Comparison of ENCODE assay signal across 8 cellular contexts in genomic region chr1:212606734-212607205, GRCh38. TPM values are rescaled to one million over a fixed set of nuclear protein-coding genes. Genes with fewer than 3 reads are reported as not detected.
A peak's percentile ranks its signal among the peaks of the same experiment; 100 is the strongest.
DNase-seq lines count a peak whose midpoint lies in the region; ATAC-seq, FAIRE-seq and TF ChIP-seq lines count a peak whose summit lies in the region.

No MANE protein-coding gene starts in this region.

- peak overlapping the region in 2 of 4 experiments; percentile 22 to 57; a peak in 3 of 7 replicates for H3K9ac ChIP-seq in H1 (replicated peaks in 1 of 4; ENCODE audit: extremely low read depth in 1 of 4, low read depth in 3 of 4, low read length in 3 of 4)

- peak overlapping the region; percentile 90 for H3K4me3 ChIP-seq in A549
- H3K4me3 ChIP-seq in H1 (ENCODE audit: extremely low read depth in 1 of 4, insufficient read depth in 2 of 4, low read depth in 3 of 4, low read length in 4 of 4): peak overlapping the region; percentile 51 to 96 (median 74)
- H3K4me3 ChIP-seq in naive thymus-derived CD4-positive, alpha-beta T cell (ENCODE audit: low read length): peak overlapping the region; percentile 70
- peak overlapping the region in 2 of 3 donors; percentile 61 to 73 for H3K4me3 ChIP-seq in thyroid gland (replicated peaks in 1 of 3)

- peak overlapping the region; percentile 40; the same call in 1 of the 2 replicates for H3K18ac ChIP-seq in H1 (ENCODE audit: extremely low read depth, low read length)

- no peaks in the 10 kb centered on the region for H3K9me3 ChIP-seq in A549
- H3K9me3 ChIP-seq in H1 (ENCODE audit: insufficient read depth in 2 of 2, low read depth in 1 of 2, low read length in 1 of 2): no peaks in the 10 kb centered on the region
- H3K9me3 ChIP-seq in naive thymus-derived CD4-positive, alpha-beta T cell (ENCODE audit: control insufficient read depth in 2 of 3, low read length in 3 of 3): no peaks in the 10 kb centered on the region
- H3K9me3 ChIP-seq in thyroid gland: no peaks in the 10 kb centered on the region

- H2AFZ ChIP-seq in H1 (ENCODE audit: low read length): no peak overlapping the region

- peak overlapping the region; percentile 90 to 98 (median 95) for H3K4me3 Mint-ChIP-seq in naive thymus-derived CD4-positive, alpha-beta T cell

- no peak overlapping the region for H2BK5ac ChIP-seq in H1 (ENCODE audit: low read depth, low read length)

- CTCF ChIA-PET in A549 (lab: Yijun Ruan, JAX) (interaction anchor here (1.0 to 3.1 kb wide), 5 partner anchors 10 to 151 kb away, joined by 3 to 30 read pairs (median 6); no protein-coding TSS in a partner anchor), HEK293T (lab: Yijun Ruan, JAX) (interaction anchor here (0.7 to 1.5 kb wide), 3 partner anchors 21 to 151 kb away, joined by 3 to 7 read pairs (median 3); no protein-coding TSS in a partner anchor), H1 (lab: Charles Lee; ENCODE audit: partially characterized antibody) (interaction anchor here (0.7 to 3.5 kb wide), 6 partner anchors 10 to 309 kb away, joined by 3 to 15 read pairs (median 5); no protein-coding TSS in a partner anchor)
- CTCF ChIA-PET in naive thymus-derived CD4-positive, alpha-beta T cell (lab: Charles Lee): no interaction called here

- H3K27me3 ChIP-seq in H1 (replicated peaks in 1 of 4; ENCODE audit: control insufficient read depth in 3 of 4, extremely low read depth in 1 of 4, insufficient read depth in 3 of 4, low read length in 3 of 4): peaks cover 10 to 38% (median 27%) of the 10 kb centered on the region in 4 experiments
- H3K27me3 ChIP-seq in naive thymus-derived CD4-positive, alpha-beta T cell (ENCODE audit: control insufficient read depth in 2 of 2, insufficient read depth in 2 of 2, low read length in 2 of 2): peaks cover 17 to 26% of the 10 kb centered on the region in 2 donors
- no peaks in the 10 kb centered on the region for H3K27me3 ChIP-seq in thyroid gland

- peaks cover 8% of the 10 kb centered on the region for H3K79me1 ChIP-seq in H1 (ENCODE audit: low read depth, low read length)

- POLR2A ChIA-PET in A549 (lab: Yijun Ruan, JAX) (interaction anchor here (2.6 to 3.0 kb wide), 2 partner anchors 10 to 128 kb away, joined by 67 to 72 read pairs; no protein-coding TSS in a partner anchor), HEK293T (lab: Yijun Ruan, JAX) (interaction anchor here (0.7 to 4.7 kb wide), 6 partner anchors 10 to 128 kb away, joined by 4 to 51 read pairs (median 22); no protein-coding TSS in a partner anchor), H1 (lab: Charles Lee; ENCODE audit: partially characterized antibody) (interaction anchor here (0.5 to 6.4 kb wide), 13 partner anchors 8 to 775 kb away, joined by 3 to 94 read pairs (median 6); partner anchors contain the start of genes NSL1 and TATDN3)
- POLR2A ChIA-PET in naive thymus-derived CD4-positive, alpha-beta T cell (lab: Charles Lee): no interaction called here

- peaks cover 0 to 8% (median 0%) of the 10 kb centered on the region in 5 donors for H3K36me3 Mint-ChIP-seq in naive thymus-derived CD4-positive, alpha-beta T cell

- intact Hi-C loops in naive thymus-derived CD4-positive, alpha-beta T cell (cut with micrococcal nuclease): loop anchor here in 1 of 2 donors (1.0 to 10.0 kb wide), 4 partner anchors 132 to 1348 kb away; partner anchors contain the start of genes DTL, INTS7 and RCOR3
- intact Hi-C loops in thyroid gland (cut with DNase I): loop anchor here (5.0 kb wide), 2 partner anchors 49 to 129 kb away; no protein-coding TSS in a partner anchor

- H4K91ac ChIP-seq in H1 (replicated peaks; ENCODE audit: insufficient read length, low read length): no peak overlapping the region

- no peak for TF ChIP-seq POLR2A in A549 (IDR thresholded peaks at IDR 0.05; ENCODE audit: low read length)
- no peak for TF ChIP-seq POLR2A in H1 (IDR thresholded peaks at IDR 0.05; ENCODE audit: control extremely low read depth in 1 of 2, low read depth in 2 of 2, low read length in 2 of 2)
- peak; percentile 60 to 84 for TF ChIP-seq POLR2A in thyroid gland (IDR thresholded peaks at IDR 0.05)

- H2BK120ac ChIP-seq in H1 (replicated peaks; ENCODE audit: low read depth, low read length): peak overlapping the region; percentile 16

- H2BK12ac ChIP-seq in H1 (ENCODE audit: low read depth, low read length): peak overlapping the region; percentile 52

- ATAC-seq in A549: no peak
- peak; percentile 36 for ATAC-seq in naive thymus-derived CD4-positive, alpha-beta T cell

- peak overlapping the region; percentile 75 to 93; a peak in 5 of 6 replicates for H3K27ac ChIP-seq in A549
- H3K27ac ChIP-seq in H1 (ENCODE audit: low read depth, low read length): no peak overlapping the region
- H3K27ac ChIP-seq in naive thymus-derived CD4-positive, alpha-beta T cell (ENCODE audit: low read depth, low read length): no peak overlapping the region
- peak overlapping the region in 2 of 3 donors; percentile 59 to 95 for H3K27ac ChIP-seq in thyroid gland

- H4K8ac ChIP-seq in H1 (ENCODE audit: extremely low read depth, insufficient read depth, low read length): peak overlapping the region; percentile 71; the same call in 1 of the 2 replicates

- peak overlapping the region in 4 of 9 donors; percentile 28 to 98 (median 82) for H3K27ac Mint-ChIP-seq in naive thymus-derived CD4-positive, alpha-beta T cell

- TF ChIP-seq RAD21 in A549 (conservative IDR thresholded peaks at IDR 0.05 in 1 of 2, IDR thresholded peaks at IDR 0.05 in 1 of 2) (no peak), H1 (IDR thresholded peaks at IDR 0.05 in 1 of 2, conservative IDR thresholded peaks at IDR 0.05 in 1 of 2; ENCODE audit: low read depth in 2 of 2, low read length in 2 of 2) (no peak)

- H3K23ac ChIP-seq in H1 (ENCODE audit: insufficient read length): no peak overlapping the region

- H3K23me2 ChIP-seq in H1 (ENCODE audit: low read depth, low read length): peaks cover 18% of the 10 kb centered on the region

- no peak overlapping the region for H2BK20ac ChIP-seq in H1 (ENCODE audit: low read length)

- peaks cover 61 to 74% (median 69%) of the 10 kb centered on the region in 5 donors for H3K27me3 Mint-ChIP-seq in naive thymus-derived CD4-positive, alpha-beta T cell

- TF ChIP-seq EP300 in A549 (IDR thresholded peaks at IDR 0.05) (no peak), H1 (IDR thresholded peaks at IDR 0.05; ENCODE audit: borderline replicate concordance in 1 of 2, low read depth in 2 of 2, low read length in 2 of 2) (no peak)

- TF ChIP-seq CTCF in A549 (IDR thresholded peaks at IDR 0.05) (no peak), H1 (IDR thresholded peaks at IDR 0.05; ENCODE audit: control extremely low read depth in 1 of 3, insufficient read depth in 1 of 3, low read depth in 1 of 3, low read length in 3 of 3) (no peak), thyroid gland (IDR thresholded peaks at IDR 0.05) (peak in 2 of 6 experiments; percentile 12 to 18)

- no peak overlapping the region for H2AK5ac ChIP-seq in H1 (ENCODE audit: low read depth, low read length)

- H3K9me3 Mint-ChIP-seq in naive thymus-derived CD4-positive, alpha-beta T cell: peaks cover 0 to 2% (median 0%) of the 10 kb centered on the region in 11 donors

- WGBS in A549 (ENCODE audit: missing lambda C conversion rate): 11% methylated on average over 30 of the region's 44 CpGs
- WGBS in H1 (ENCODE audit: extremely low coverage in 1 of 2, insufficient coverage in 1 of 2, insufficient read length in 1 of 2, insufficient replicate concordance in 2 of 2, low coverage in 1 of 2, low lambda C conversion rate in 2 of 2, missing lambda C conversion rate in 1 of 2), 2 experiments: 1% methylated on average over 35 of the region's 44 CpGs; no CpG with 5 or more reads in 1 of the 2 experiments
- 1 to 2% methylated on average over 21 to 35 of the region's 44 CpGs for WGBS in thyroid gland, 2 donors

- peak overlapping the region; percentile 98 for H3K4me2 ChIP-seq in A549
- H3K4me2 ChIP-seq in H1 (ENCODE audit: insufficient read depth in 1 of 2, low read depth in 2 of 2, low read length in 2 of 2): peak overlapping the region; percentile 96 to 97

- DNase-seq in A549 (ENCODE audit: low read depth in 1 of 2, low spot score in 1 of 2): no peak
- DNase-seq in HEK293T (ENCODE audit: extremely low spot score): no peak
- DNase-seq in activated CD4-positive, alpha-beta T cell treated with anti-CD3 and anti-CD28 coated beads, Interleukin-2, amount 50 U/mL, for 48 hours: peak; percentile 46 to 57
- no peak for DNase-seq in H1 (ENCODE audit: low read depth in 1 of 2, low spot score in 2 of 2)
- peak; percentile 36 to 62 (median 56) for DNase-seq in naive thymus-derived CD4-positive, alpha-beta T cell
- DNase-seq in thyroid gland: peak; percentile 81 to 82
- no peak for DNase-seq in HuH-7.5 (ENCODE audit: low spot score)
- DNase-seq in inferior parietal cortex (ENCODE audit: extremely low spot score): no peak

- H4K5ac ChIP-seq in H1 (ENCODE audit: insufficient read length, low read depth, low read length): no peak overlapping the region

- H3K4me1 ChIP-seq in A549: peaks cover 23% of the 10 kb centered on the region; the same call in 2 of the 3 replicates
- H3K4me1 ChIP-seq in H1 (replicated peaks in 1 of 4; ENCODE audit: control insufficient read depth in 3 of 4, insufficient read depth in 4 of 4, low read length in 3 of 4): peaks cover 14 to 33% (median 18%) of the 10 kb centered on the region in 4 experiments
- peaks cover 17 to 23% of the 10 kb centered on the region in 2 donors for H3K4me1 ChIP-seq in naive thymus-derived CD4-positive, alpha-beta T cell (ENCODE audit: control insufficient read depth in 2 of 2, insufficient read depth in 2 of 2, low read length in 2 of 2)
- peaks cover 19 to 37% of the 10 kb centered on the region in 2 donors for H3K4me1 ChIP-seq in thyroid gland

- H3K56ac ChIP-seq in H1 (replicated peaks; ENCODE audit: insufficient read length, low read depth, low read length): no peak overlapping the region

- peaks cover 17 to 46% (median 21%) of the 10 kb centered on the region in 7 donors for H3K4me1 Mint-ChIP-seq in naive thymus-derived CD4-positive, alpha-beta T cell

- FAIRE-seq in A549 (lab: Jason Lieb, UNC): no peak
- FAIRE-seq in H1 (lab: Jason Lieb, UNC): no peak

- H3K79me2 ChIP-seq in H1 (ENCODE audit: control insufficient read depth in 1 of 2, insufficient read depth in 2 of 2, low read length in 2 of 2): peaks cover 0 to 23% of the 10 kb centered on the region in 2 experiments; a peak in 2 of 4 replicates

- H3K36me3 ChIP-seq in H1 (ENCODE audit: control insufficient read depth in 2 of 4, insufficient read depth in 4 of 4, low read length in 3 of 4) (no peaks in the 10 kb centered on the region), thyroid gland (no peaks in the 10 kb centered on the region)
- no peaks in the 10 kb centered on the region for H3K36me3 ChIP-seq in naive thymus-derived CD4-positive, alpha-beta T cell (ENCODE audit: control insufficient read depth in 2 of 3, insufficient read depth in 3 of 3, low read length in 3 of 3)

- 0 out of 2 replicates have a peak overlapping the region, but pooled peaks have one; percentile 14 for H2BK15ac ChIP-seq in H1 (ENCODE audit: low read length)

- H4K20me1 ChIP-seq in H1 (replicated peaks in 1 of 2; ENCODE audit: control insufficient read depth in 1 of 2, insufficient read depth in 2 of 2, low read length in 2 of 2): peaks cover 10 to 12% of the 10 kb centered on the region in 2 experiments

- H3K4ac ChIP-seq in H1 (replicated peaks; ENCODE audit: insufficient read length, low read depth, low read length): no peak overlapping the region

- no peak overlapping the region for H3K14ac ChIP-seq in H1 (ENCODE audit: insufficient read length)

RNA-seq across cellular contexts. Expression of gene ATF3, which starts 1.8 kb away (rescaled TPM):
- polyA plus RNA-seq in A549 (2011; rRNA removed) (33.4 and 62.9 TPM in 2 replicates), A549 (2017; fragmentation: RNase III; extraction: RNeasy Plus Mini Kit Qiagen cat#74134 plus additional on column Dnase treatment) (4.4 to 5.0 TPM (median 4.7 TPM) in 3 replicates), H1 (2011; rRNA removed) (12.2 and 13.5 TPM in 2 replicates)
- 29.2 and 44.9 TPM in 2 replicates for polyA plus RNA-seq in A549 (2012; cell fraction: cytosol; rRNA removed)
- 81.6 and 101 TPM in 2 replicates for polyA plus RNA-seq in A549 (2012; cell fraction: nucleus; rRNA removed)
- polyA minus RNA-seq in A549 (2011; rRNA and poly(A)+ RNA removed): 106 and 171 TPM in 2 replicates
- 21.5 and 27.7 TPM in 2 replicates for total RNA-seq in H1 (2021; fragmentation: NEBNext Ultra II Directional; extraction: Animal tissue kit (Norgen Biotek cat#: 25700))
- polyA plus RNA-seq in H1 (2011; cell fraction: cytosol; rRNA removed): 17.1 TPM
- polyA plus RNA-seq in H1 (2011; cell fraction: nucleus; rRNA removed): 18.7 TPM
- polyA plus RNA-seq in H1 (2012, experiment 1 of 2): 18.2 to 33.8 TPM (median 21.4 TPM) in 4 replicates
- 16.1 TPM for polyA plus RNA-seq in H1 (2012, experiment 2 of 2)
- 9.1 TPM for polyA plus RNA-seq in H1 (2013, experiment 1 of 2)
- polyA plus RNA-seq in H1 (2013, experiment 2 of 2): 9.4 TPM
- polyA minus RNA-seq in H1 (2011; rRNA and poly(A)+ RNA removed): 13.6 and 21.4 TPM in 2 replicates
- 15.9 TPM for polyA minus RNA-seq in H1 (2011; cell fraction: cytosol; rRNA and poly(A)+ RNA removed)
- 37.1 TPM for polyA minus RNA-seq in H1 (2011; cell fraction: nucleus; rRNA and poly(A)+ RNA removed)
- total RNA-seq in naive thymus-derived CD4-positive, alpha-beta T cell: 10 to 100 TPM in 3 of 5 experiments, under 1 TPM in 2; 0.57 to 83.4 (median 12.5) TPM
- polyA plus RNA-seq in naive thymus-derived CD4-positive, alpha-beta T cell: not detected
- total RNA-seq in thyroid gland: 10 to 100 TPM in 3 of 4 donors, 1 to 10 TPM in 1; 9.2 to 21.2 (median 14.7) TPM

Comparison
In these comparisons a context has a peak if more than half of its experiments do, and no peak if none do; other contexts are left out.
1. DNase-seq: peak in activated CD4-positive, alpha-beta T cell treated with anti-CD3 and anti-CD28 coated beads, Interleukin-2, amount 50 U/mL, for 48 hours (2 of 2), naive thymus-derived CD4-positive, alpha-beta T cell (9 of 9) and thyroid gland (2 of 2); none in A549 (0 of 2), HEK293T (single experiment), H1 (0 of 2), HuH-7.5 (single experiment) and inferior parietal cortex (single experiment).
2. H3K27ac ChIP-seq: peak in A549 (2 of 2) and thyroid gland (2 of 3); none in H1 (single experiment) and naive thymus-derived CD4-positive, alpha-beta T cell (single experiment).
3. POLR2A ChIP-seq: peak in thyroid gland (2 of 2); none in A549 (single experiment) and H1 (0 of 2).
4. Of the 18 proteins assayed by ChIP-seq in both H1 and A549: peak only in H1: none; only in A549: CBX8; in both: RNF2; in neither: 16.
5. Peak in every context shown above with its lines, with median percentiles within 50 percentile points of each other: H3K4me3 ChIP-seq.